Comparison of ENCODE assay signal across 11 cellular contexts in genomic region chr7:54541941-54542618, GRCh38. TPM values are rescaled to one million over a fixed set of nuclear protein-coding genes. Genes with fewer than 3 reads are reported as not detected.
DNase-seq lines count a peak whose midpoint lies in the region; ATAC-seq and TF ChIP-seq lines count a peak whose summit lies in the region.
"Had no signal": no experiment of that assay in that cellular context is flagged by ENCODE, and none has a peak within 500 bp of the region (broad histone marks: within the 10 kb centered on the region; RNA-seq: fewer than 3 reads in every experiment).

VSTM2A (plus strand) TSS chr7:54542375; CDS start chr7:54542731, 356 bp downstream.

- H3K4me1 Mint-ChIP-seq in activated T-helper 1 cell treated with anti-CD3 and anti-CD28 coated beads, Interleukin-12 subunit alpha, Interleukin-12 subunit beta, Interleukin-2, Interleukin-4 antibody, amounts not matched to agents 30 ng/mL and 10 ng/mL and 1 ng/mL, durations not matched to agents 14 hours and 24 hours and 36 hours (ENCODE audit: low read depth): no peaks in the 10 kb centered on the region

- H3K27ac ChIP-seq in stomach smooth muscle (ENCODE audit: low read length): no peak within 1 kb of the TSS

- DNase-seq in NCI-H1092 (lab: John Stamatoyannopoulos, UW) (peak; percentile 70), anterior cingulate cortex (lab: John Stamatoyannopoulos, UW) (peak in 32 of 58 donors; percentile 16 to 83 (median 56)), iris pigment epithelial cell (ENCODE audit: low read depth) (peak; percentile 1), erythroblast (lab: John Stamatoyannopoulos, UW) (no peak)
- DNase-seq in activated T-helper 1 cell treated with anti-CD3 and anti-CD28 coated beads, Interleukin-12 subunit alpha, Interleukin-12 subunit beta, Interleukin-2, Interleukin-4 antibody, amounts not matched to agents 30 ng/mL and 10 ng/mL and 1 ng/mL, durations not matched to agents 14 hours and 24 hours and 36 hours (ENCODE audit: low spot score): no peak
- DNase-seq: activated CD8-positive, alpha-beta memory T cell treated with anti-CD3 and anti-CD28 coated beads, Interleukin-2, amount 50 U/mL, for 48 hours had no signal

- H3K36me3 ChIP-seq in stomach smooth muscle (ENCODE audit: control insufficient read depth in 2 of 2, insufficient read depth in 2 of 2, low read length in 2 of 2): no peaks in the 10 kb centered on the region

- H3K27me3 Mint-ChIP-seq in activated T-helper 1 cell treated with anti-CD3 and anti-CD28 coated beads, Interleukin-12 subunit alpha, Interleukin-12 subunit beta, Interleukin-2, Interleukin-4 antibody, amounts not matched to agents 30 ng/mL and 10 ng/mL and 1 ng/mL, durations not matched to agents 14 hours and 24 hours and 36 hours (ENCODE audit: insufficient read depth): peaks cover 31% of the 10 kb centered on the region

- no peak within 1 kb of the TSS for H3K9ac ChIP-seq in stomach smooth muscle (ENCODE audit: low read length in 2 of 2)

- no peak within 1 kb of the TSS for H3K27ac Mint-ChIP-seq in activated T-helper 1 cell treated with anti-CD3 and anti-CD28 coated beads, Interleukin-12 subunit alpha, Interleukin-12 subunit beta, Interleukin-2, Interleukin-4 antibody, amounts not matched to agents 30 ng/mL and 10 ng/mL and 1 ng/mL, durations not matched to agents 14 hours and 24 hours and 36 hours
- H3K27ac Mint-ChIP-seq: stimulated activated naive CD8-positive, alpha-beta T cell treated with anti-CD3 and anti-CD28 coated beads, Interleukin-15, Interleukin-2, amounts not matched to agents 100 ng/mL and 50 ng/mL, for 24 hours had no signal

- peaks cover 4% of the 10 kb centered on the region for H3K9me3 Mint-ChIP-seq in activated T-helper 1 cell treated with anti-CD3 and anti-CD28 coated beads, Interleukin-12 subunit alpha, Interleukin-12 subunit beta, Interleukin-2, Interleukin-4 antibody, amounts not matched to agents 30 ng/mL and 10 ng/mL and 1 ng/mL, durations not matched to agents 14 hours and 24 hours and 36 hours

- H3K4me1 ChIP-seq in stomach smooth muscle (ENCODE audit: control insufficient read depth, insufficient read depth, low read length): peaks cover 10% of the 10 kb centered on the region

- H3K9me3 ChIP-seq in stomach smooth muscle (ENCODE audit: control insufficient read depth in 2 of 2, low read length in 2 of 2): no peaks in the 10 kb centered on the region

- intact Hi-C loops in activated T-helper 1 cell treated with anti-CD3 and anti-CD28 coated beads, Interleukin-12 subunit alpha, Interleukin-12 subunit beta, Interleukin-2, Interleukin-4 antibody, amounts not matched to agents 30 ng/mL and 10 ng/mL and 1 ng/mL, durations not matched to agents 14 hours and 24 hours and 36 hours (cut with micrococcal nuclease): no loop called here

- peak within 1 kb of the TSS; percentile 41 to 67 for H3K4me3 ChIP-seq in stomach smooth muscle (ENCODE audit: low read length in 2 of 2)

- no peaks in the 10 kb centered on the region for H3K36me3 Mint-ChIP-seq in activated T-helper 1 cell treated with anti-CD3 and anti-CD28 coated beads, Interleukin-12 subunit alpha, Interleukin-12 subunit beta, Interleukin-2, Interleukin-4 antibody, amounts not matched to agents 30 ng/mL and 10 ng/mL and 1 ng/mL, durations not matched to agents 14 hours and 24 hours and 36 hours (ENCODE audit: low read depth)

- ATAC-seq in GM19328 (IDR thresholded peaks at IDR 0.05; ENCODE audit: unreplicated experiment) (no peak), GM18858 (IDR thresholded peaks at IDR 0.05; ENCODE audit: unreplicated experiment) (no peak)

- H3K27me3 ChIP-seq in stomach smooth muscle (ENCODE audit: control insufficient read depth in 1 of 2, insufficient read depth in 2 of 2, low read length in 2 of 2): peaks cover 26 to 52% of the 10 kb centered on the region in 2 donors

- TF ChIP-seq POLR2A in erythroblast (IDR thresholded peaks at IDR 0.05; ENCODE audit: low read length): no peak

- H3K4me3 Mint-ChIP-seq in activated T-helper 1 cell treated with anti-CD3 and anti-CD28 coated beads, Interleukin-12 subunit alpha, Interleukin-12 subunit beta, Interleukin-2, Interleukin-4 antibody, amounts not matched to agents 30 ng/mL and 10 ng/mL and 1 ng/mL, durations not matched to agents 14 hours and 24 hours and 36 hours: no peak within 1 kb of the TSS
- H3K4me3 Mint-ChIP-seq: stimulated activated naive CD8-positive, alpha-beta T cell treated with anti-CD3 and anti-CD28 coated beads, Interleukin-15, Interleukin-2, amounts not matched to agents 100 ng/mL and 50 ng/mL, for 24 hours had no signal

RNA-seq across cellular contexts. Expression of gene VSTM2A, which starts in this region (rescaled TPM):
- not detected in 2 replicates for total RNA-seq in activated T-helper 1 cell treated with anti-CD3 and anti-CD28 coated beads, Interleukin-12 subunit alpha, Interleukin-12 subunit beta, Interleukin-2, Interleukin-4 antibody, amounts not matched to agents 30 ng/mL and 10 ng/mL and 1 ng/mL, durations not matched to agents 14 hours and 24 hours and 36 hours
- total RNA-seq: liver had no signal

Comparison
In these comparisons a context has a peak if more than half of its experiments do, and no peak if none do; other contexts are left out.
1. DNase-seq: peak in NCI-H1092 (single experiment), anterior cingulate cortex (32 of 58) and iris pigment epithelial cell (single experiment); none in erythroblast (0 of 2) and activated T-helper 1 cell treated with anti-CD3 and anti-CD28 coated beads, Interleukin-12 subunit alpha, Interleukin-12 subunit beta, Interleukin-2, Interleukin-4 antibody, amounts not matched to agents 30 ng/mL and 10 ng/mL and 1 ng/mL, durations not matched to agents 14 hours and 24 hours and 36 hours (single experiment).